1 cellular context compared by ENCODE assay signal in the genomic region with DNA sequence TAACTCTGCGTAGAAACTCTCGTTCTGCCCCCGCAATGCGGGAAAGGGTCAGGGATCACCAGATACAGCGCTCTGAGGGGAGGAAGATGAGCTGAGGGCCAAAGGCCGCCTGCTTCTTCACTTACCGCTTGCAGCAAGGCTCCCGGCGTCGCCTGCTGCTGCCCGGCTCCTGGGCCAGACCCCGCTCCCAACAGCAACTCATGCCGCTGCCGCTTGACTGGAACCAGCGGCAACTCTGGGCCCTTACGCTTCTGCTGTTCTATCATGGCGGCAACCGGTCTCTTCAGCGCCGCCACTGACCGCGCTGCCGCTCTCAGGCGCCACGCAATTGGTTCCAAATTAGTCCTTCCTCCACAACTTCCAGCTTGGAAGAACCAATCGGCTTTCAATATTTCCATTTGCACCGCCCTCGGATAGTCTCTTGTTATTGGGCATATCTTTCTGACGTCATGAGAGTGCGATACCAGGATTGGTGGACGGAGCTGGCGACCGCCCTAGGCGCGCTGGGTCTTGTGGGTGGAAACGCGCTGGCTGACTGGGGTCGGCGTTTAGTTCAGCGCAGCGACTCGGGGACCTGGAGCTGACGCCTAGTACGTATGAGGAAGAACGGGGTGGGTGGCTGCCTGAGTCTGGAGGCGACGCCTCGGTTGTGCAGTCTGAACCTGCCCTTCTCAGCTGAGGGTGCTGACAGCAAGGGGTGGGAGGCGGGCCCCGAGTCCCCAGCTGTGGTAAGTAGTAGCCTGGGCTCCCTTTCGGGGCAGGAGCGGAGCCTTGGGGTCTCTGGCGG.
TF ChIP-seq lines count a peak whose summit lies in the region.

TSS of gene SNRNP40 (minus strand) at position 303 of the 787 bp plus-strand sequence. CDS start at position 266, 37 bp downstream.
TSS of gene ZCCHC17 (plus strand) at position 547 of the 787 bp plus-strand sequence. CDS start 13,067 bp downstream, outside the sequence.

TF ChIP-seq in GM12878, 131 proteins besides CTCF, POLR2A, EP300 and RAD21 (continued from another document and continues in another):
- TF ChIP-seq, protein P1, sequence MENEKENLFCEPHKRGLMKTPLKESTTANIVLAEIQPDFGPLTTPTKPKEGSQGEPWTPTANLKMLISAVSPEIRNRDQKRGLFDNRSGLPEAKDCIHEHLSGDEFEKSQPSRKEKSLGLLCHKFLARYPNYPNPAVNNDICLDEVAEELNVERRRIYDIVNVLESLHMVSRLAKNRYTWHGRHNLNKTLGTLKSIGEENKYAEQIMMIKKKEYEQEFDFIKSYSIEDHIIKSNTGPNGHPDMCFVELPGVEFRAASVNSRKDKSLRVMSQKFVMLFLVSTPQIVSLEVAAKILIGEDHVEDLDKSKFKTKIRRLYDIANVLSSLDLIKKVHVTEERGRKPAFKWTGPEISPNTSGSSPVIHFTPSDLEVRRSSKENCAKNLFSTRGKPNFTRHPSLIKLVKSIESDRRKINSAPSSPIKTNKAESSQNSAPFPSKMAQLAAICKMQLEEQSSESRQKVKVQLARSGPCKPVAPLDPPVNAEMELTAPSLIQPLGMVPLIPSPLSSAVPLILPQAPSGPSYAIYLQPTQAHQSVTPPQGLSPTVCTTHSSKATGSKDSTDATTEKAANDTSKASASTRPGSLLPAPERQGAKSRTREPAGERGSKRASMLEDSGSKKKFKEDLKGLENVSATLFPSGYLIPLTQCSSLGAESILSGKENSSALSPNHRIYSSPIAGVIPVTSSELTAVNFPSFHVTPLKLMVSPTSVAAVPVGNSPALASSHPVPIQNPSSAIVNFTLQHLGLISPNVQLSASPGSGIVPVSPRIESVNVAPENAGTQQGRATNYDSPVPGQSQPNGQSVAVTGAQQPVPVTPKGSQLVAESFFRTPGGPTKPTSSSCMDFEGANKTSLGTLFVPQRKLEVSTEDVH (IDR thresholded peaks at IDR 0.05; ENCODE audit: low read depth, partially characterized antibody), result no peak
- TF ChIP-seq CHD1 (IDR thresholded peaks at IDR 0.05; ENCODE audit: low read depth, low read length) (0 out of 2 replicates have a peak, but pooled peaks have one; percentile 61), MLLT1 (IDR thresholded peaks at IDR 0.05) (peak; percentile 65; the same call in 1 of the 2 replicates), SMAD5 (IDR thresholded peaks at IDR 0.05; ENCODE audit: low read depth) (peak; percentile 78; the same call in 1 of the 2 replicates), STAT3 (IDR thresholded peaks at IDR 0.05; ENCODE audit: low read depth, low read length) (no peak), BHLHE40 (IDR thresholded peaks at IDR 0.05; ENCODE audit: borderline replicate concordance in 1 of 2, low read depth in 2 of 2, low read length in 1 of 2) (0 out of 4 replicates have a peak, but pooled peaks of 1 of the 2 experiments have one; percentile 7), TCF7 (IDR thresholded peaks at IDR 0.05; ENCODE audit: borderline replicate concordance) (no peak), E2F4 (IDR thresholded peaks at IDR 0.05; ENCODE audit: low read depth, low read length) (peak; percentile 35; the same call in 1 of the 2 replicates), EGR1 (IDR thresholded peaks at IDR 0.05; ENCODE audit: borderline replicate concordance in 1 of 2, low read depth in 2 of 2, low read length in 2 of 2) (peak in 1 of 2 experiments; percentile 81; a peak in 2 of 3 replicates), KLF5 (IDR thresholded peaks at IDR 0.05; ENCODE audit: partially characterized antibody) (peak; percentile 41), EED (IDR thresholded peaks at IDR 0.05; ENCODE audit: low read depth) (peak; percentile 42; the same call in 1 of the 2 replicates), SRF (IDR thresholded peaks at IDR 0.05; ENCODE audit: low read depth in 2 of 2, low read length in 2 of 2) (0 out of 4 replicates have a peak, but pooled peaks of 1 of the 2 experiments have one; percentile 34), ESRRA (IDR thresholded peaks at IDR 0.05; ENCODE audit: low read length) (no peak), TCF12 (IDR thresholded peaks at IDR 0.05; ENCODE audit: low read depth, low read length) (peak; percentile 21; the same call in 1 of the 2 replicates), NRF1 (conservative IDR thresholded peaks at IDR 0.05; ENCODE audit: low read depth, low read length) (0 out of 2 replicates have a peak, but pooled peaks have one; percentile 1), RFX5 (IDR thresholded peaks at IDR 0.05; ENCODE audit: low read depth, low read length) (peak; percentile 94), NBN (IDR thresholded peaks at IDR 0.05) (peak; percentile 95), BCLAF1 (IDR thresholded peaks at IDR 0.05) (no peak), FOS (IDR thresholded peaks at IDR 0.05; ENCODE audit: borderline replicate concordance, extremely low read depth, insufficient read length) (peak; percentile 58), SP1 (IDR thresholded peaks at IDR 0.05; ENCODE audit: low read depth, low read length) (peak; percentile 92)
- TF ChIP-seq, protein P2, sequence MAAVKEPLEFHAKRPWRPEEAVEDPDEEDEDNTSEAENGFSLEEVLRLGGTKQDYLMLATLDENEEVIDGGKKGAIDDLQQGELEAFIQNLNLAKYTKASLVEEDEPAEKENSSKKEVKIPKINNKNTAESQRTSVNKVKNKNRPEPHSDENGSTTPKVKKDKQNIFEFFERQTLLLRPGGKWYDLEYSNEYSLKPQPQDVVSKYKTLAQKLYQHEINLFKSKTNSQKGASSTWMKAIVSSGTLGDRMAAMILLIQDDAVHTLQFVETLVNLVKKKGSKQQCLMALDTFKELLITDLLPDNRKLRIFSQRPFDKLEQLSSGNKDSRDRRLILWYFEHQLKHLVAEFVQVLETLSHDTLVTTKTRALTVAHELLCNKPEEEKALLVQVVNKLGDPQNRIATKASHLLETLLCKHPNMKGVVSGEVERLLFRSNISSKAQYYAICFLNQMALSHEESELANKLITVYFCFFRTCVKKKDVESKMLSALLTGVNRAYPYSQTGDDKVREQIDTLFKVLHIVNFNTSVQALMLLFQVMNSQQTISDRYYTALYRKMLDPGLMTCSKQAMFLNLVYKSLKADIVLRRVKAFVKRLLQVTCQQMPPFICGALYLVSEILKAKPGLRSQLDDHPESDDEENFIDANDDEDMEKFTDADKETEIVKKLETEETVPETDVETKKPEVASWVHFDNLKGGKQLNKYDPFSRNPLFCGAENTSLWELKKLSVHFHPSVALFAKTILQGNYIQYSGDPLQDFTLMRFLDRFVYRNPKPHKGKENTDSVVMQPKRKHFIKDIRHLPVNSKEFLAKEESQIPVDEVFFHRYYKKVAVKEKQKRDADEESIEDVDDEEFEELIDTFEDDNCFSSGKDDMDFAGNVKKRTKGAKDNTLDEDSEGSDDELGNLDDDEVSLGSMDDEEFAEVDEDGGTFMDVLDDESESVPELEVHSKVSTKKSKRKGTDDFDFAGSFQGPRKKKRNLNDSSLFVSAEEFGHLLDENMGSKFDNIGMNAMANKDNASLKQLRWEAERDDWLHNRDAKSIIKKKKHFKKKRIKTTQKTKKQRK (IDR thresholded peaks at IDR 0.05; ENCODE audit: low read depth, low read length), result peak; percentile 75
- TF ChIP-seq, protein P3, sequence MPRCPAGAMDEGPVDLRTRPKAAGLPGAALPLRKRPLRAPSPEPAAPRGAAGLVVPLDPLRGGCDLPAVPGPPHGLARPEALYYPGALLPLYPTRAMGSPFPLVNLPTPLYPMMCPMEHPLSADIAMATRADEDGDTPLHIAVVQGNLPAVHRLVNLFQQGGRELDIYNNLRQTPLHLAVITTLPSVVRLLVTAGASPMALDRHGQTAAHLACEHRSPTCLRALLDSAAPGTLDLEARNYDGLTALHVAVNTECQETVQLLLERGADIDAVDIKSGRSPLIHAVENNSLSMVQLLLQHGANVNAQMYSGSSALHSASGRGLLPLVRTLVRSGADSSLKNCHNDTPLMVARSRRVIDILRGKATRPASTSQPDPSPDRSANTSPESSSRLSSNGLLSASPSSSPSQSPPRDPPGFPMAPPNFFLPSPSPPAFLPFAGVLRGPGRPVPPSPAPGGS (IDR thresholded peaks at IDR 0.05; ENCODE audit: borderline replicate concordance, insufficient read depth, low read depth, low read length, poor library complexity, severe bottlenecking), result no peak
- TF ChIP-seq, protein P4, sequence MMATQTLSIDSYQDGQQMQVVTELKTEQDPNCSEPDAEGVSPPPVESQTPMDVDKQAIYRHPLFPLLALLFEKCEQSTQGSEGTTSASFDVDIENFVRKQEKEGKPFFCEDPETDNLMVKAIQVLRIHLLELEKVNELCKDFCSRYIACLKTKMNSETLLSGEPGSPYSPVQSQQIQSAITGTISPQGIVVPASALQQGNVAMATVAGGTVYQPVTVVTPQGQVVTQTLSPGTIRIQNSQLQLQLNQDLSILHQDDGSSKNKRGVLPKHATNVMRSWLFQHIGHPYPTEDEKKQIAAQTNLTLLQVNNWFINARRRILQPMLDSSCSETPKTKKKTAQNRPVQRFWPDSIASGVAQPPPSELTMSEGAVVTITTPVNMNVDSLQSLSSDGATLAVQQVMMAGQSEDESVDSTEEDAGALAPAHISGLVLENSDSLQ (IDR thresholded peaks at IDR 0.05), result peak; percentile 74
- TF ChIP-seq, protein P5, sequence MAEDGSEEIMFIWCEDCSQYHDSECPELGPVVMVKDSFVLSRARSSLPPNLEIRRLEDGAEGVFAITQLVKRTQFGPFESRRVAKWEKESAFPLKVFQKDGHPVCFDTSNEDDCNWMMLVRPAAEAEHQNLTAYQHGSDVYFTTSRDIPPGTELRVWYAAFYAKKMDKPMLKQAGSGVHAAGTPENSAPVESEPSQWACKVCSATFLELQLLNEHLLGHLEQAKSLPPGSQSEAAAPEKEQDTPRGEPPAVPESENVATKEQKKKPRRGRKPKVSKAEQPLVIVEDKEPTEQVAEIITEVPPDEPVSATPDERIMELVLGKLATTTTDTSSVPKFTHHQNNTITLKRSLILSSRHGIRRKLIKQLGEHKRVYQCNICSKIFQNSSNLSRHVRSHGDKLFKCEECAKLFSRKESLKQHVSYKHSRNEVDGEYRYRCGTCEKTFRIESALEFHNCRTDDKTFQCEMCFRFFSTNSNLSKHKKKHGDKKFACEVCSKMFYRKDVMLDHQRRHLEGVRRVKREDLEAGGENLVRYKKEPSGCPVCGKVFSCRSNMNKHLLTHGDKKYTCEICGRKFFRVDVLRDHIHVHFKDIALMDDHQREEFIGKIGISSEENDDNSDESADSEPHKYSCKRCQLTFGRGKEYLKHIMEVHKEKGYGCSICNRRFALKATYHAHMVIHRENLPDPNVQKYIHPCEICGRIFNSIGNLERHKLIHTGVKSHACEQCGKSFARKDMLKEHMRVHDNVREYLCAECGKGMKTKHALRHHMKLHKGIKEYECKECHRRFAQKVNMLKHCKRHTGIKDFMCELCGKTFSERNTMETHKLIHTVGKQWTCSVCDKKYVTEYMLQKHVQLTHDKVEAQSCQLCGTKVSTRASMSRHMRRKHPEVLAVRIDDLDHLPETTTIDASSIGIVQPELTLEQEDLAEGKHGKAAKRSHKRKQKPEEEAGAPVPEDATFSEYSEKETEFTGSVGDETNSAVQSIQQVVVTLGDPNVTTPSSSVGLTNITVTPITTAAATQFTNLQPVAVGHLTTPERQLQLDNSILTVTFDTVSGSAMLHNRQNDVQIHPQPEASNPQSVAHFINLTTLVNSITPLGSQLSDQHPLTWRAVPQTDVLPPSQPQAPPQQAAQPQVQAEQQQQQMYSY (CRISPR knock-in tag; IDR thresholded peaks at IDR 0.05), result no peak
